1 cellular context compared by ENCODE assay signal in genomic region chr9:127960410-127961165, GRCh38.
A peak's percentile ranks its signal among the peaks of the same experiment; 100 is the strongest.
TF ChIP-seq lines count a peak whose summit lies in the region.

No MANE protein-coding gene starts in this region.

TF ChIP-seq in HepG2, 621 proteins besides CTCF, POLR2A, EP300 and RAD21:
- TF ChIP-seq ZKSCAN1 (IDR thresholded peaks at IDR 0.05; ENCODE audit: low read length) (peak; percentile 84), ZMYM2 (CRISPR knock-in tag; IDR thresholded peaks at IDR 0.05) (peak; percentile 44; the same call in 1 of the 2 replicates), ESRRA (CRISPR knock-in tag; IDR thresholded peaks at IDR 0.05; ENCODE audit: low read depth) (peak; percentile 43; the same call in 1 of the 2 replicates), ZNF251 (CRISPR knock-in tag; IDR thresholded peaks at IDR 0.05) (no peak), SP4 (CRISPR knock-in tag; IDR thresholded peaks at IDR 0.05) (no peak), NR2F6 (IDR thresholded peaks at IDR 0.05) (0 out of 2 replicates have a peak, but pooled peaks have one; percentile 11), NR2F6 (CRISPR knock-in tag; IDR thresholded peaks at IDR 0.05) (peak; percentile 34; the same call in 1 of the 2 replicates), RNF2 (conservative IDR thresholded peaks at IDR 0.05; ENCODE audit: low read depth) (no peak), ZNF629 (CRISPR knock-in tag; conservative IDR thresholded peaks at IDR 0.05) (peak; percentile 87), ZNF337 (CRISPR knock-in tag; IDR thresholded peaks at IDR 0.05; ENCODE audit: borderline replicate concordance, low read depth) (no peak), ZNF362 (CRISPR knock-in tag; IDR thresholded peaks at IDR 0.05; ENCODE audit: borderline replicate concordance) (peak; percentile 47; the same call in 1 of the 2 replicates), KDM1A (CRISPR knock-in tag; IDR thresholded peaks at IDR 0.05) (0 out of 2 replicates have a peak, but pooled peaks have one; percentile 57), MAF1 (CRISPR knock-in tag; IDR thresholded peaks at IDR 0.05; ENCODE audit: borderline replicate concordance) (no peak), ZMAT3 (CRISPR knock-in tag; conservative IDR thresholded peaks at IDR 0.05) (no peak), ZNF687 (CRISPR knock-in tag; IDR thresholded peaks at IDR 0.05) (peak; percentile 34)
